Comparison of ENCODE assay signal across 22 cellular contexts in genomic region chr9:107863406-107863805, GRCh38.
"Had no signal": no experiment of that assay in that cellular context is flagged by ENCODE, and none has a peak within 500 bp of the region (broad histone marks: within the 10 kb centered on the region; RNA-seq: fewer than 3 reads in every experiment).

No MANE protein-coding gene starts in this region.

- H3K4me3 Mint-ChIP-seq: activated CD4-positive, alpha-beta memory T cell treated with anti-CD3 and anti-CD28 coated beads, Interleukin-2, amount 10 ng/mL, durations not matched to agents 7 days and 5 days; activated CD8-positive, alpha-beta memory T cell treated with anti-CD3 and anti-CD28 coated beads, Interleukin-2, amount 10 ng/mL, durations not matched to agents 7 days and 5 days; immature natural killer cell; memory B cell; naive thymus-derived CD4-positive, alpha-beta T cell; stimulated activated naive B cell treated with anti-CD40 and anti-IgM and Interleukin-4, amounts not matched to agents 10 μg/mL and 1 μg/mL and 100 μg/mL, for 72 hours had no signal

- H3K36me3 ChIP-seq: ovary, tibial artery had no signal

- H3K27me3 Mint-ChIP-seq: activated CD4-positive, alpha-beta memory T cell treated with anti-CD3 and anti-CD28 coated beads, Interleukin-2, amount 10 ng/mL, durations not matched to agents 7 days and 5 days; activated CD8-positive, alpha-beta memory T cell treated with anti-CD3 and anti-CD28 coated beads, Interleukin-2, amount 10 ng/mL, durations not matched to agents 7 days and 5 days; memory B cell; stimulated activated naive B cell treated with anti-CD40 and anti-IgM and Interleukin-4, amounts not matched to agents 10 μg/mL and 1 μg/mL and 100 μg/mL, for 72 hours had no signal

- ATAC-seq: activated CD8-positive, alpha-beta memory T cell treated with anti-CD3 and anti-CD28 coated beads, Interleukin-2, amount 10 ng/mL, durations not matched to agents 7 days and 5 days; left ventricle myocardium superior; mucosa of descending colon; naive thymus-derived CD4-positive, alpha-beta T cell; psoas muscle; right cardiac atrium; stimulated activated naive B cell treated with anti-CD40 and anti-IgM and Interleukin-4, amounts not matched to agents 10 μg/mL and 1 μg/mL and 100 μg/mL, for 72 hours had no signal

- H3K4me3 ChIP-seq: coronary artery, mucosa of descending colon, ovary, psoas muscle, tibial artery had no signal

- H3K36me3 Mint-ChIP-seq: activated CD8-positive, alpha-beta memory T cell treated with anti-CD3 and anti-CD28 coated beads, Interleukin-2, amount 10 ng/mL, durations not matched to agents 7 days and 5 days; immature natural killer cell; memory B cell; naive thymus-derived CD4-positive, alpha-beta T cell; stimulated activated naive B cell treated with anti-CD40 and anti-IgM and Interleukin-4, amounts not matched to agents 10 μg/mL and 1 μg/mL and 100 μg/mL, for 72 hours had no signal

- H3K4me1 Mint-ChIP-seq: activated CD4-positive, alpha-beta memory T cell treated with anti-CD3 and anti-CD28 coated beads, Interleukin-2, amount 10 ng/mL, durations not matched to agents 7 days and 5 days; activated CD8-positive, alpha-beta memory T cell treated with anti-CD3 and anti-CD28 coated beads, Interleukin-2, amount 10 ng/mL, durations not matched to agents 7 days and 5 days; immature natural killer cell; naive thymus-derived CD4-positive, alpha-beta T cell had no signal

- H3K4me1 ChIP-seq: psoas muscle had no signal

- H3K9me3 Mint-ChIP-seq: memory B cell; stimulated activated naive B cell treated with anti-CD40 and anti-IgM and Interleukin-4, amounts not matched to agents 10 μg/mL and 1 μg/mL and 100 μg/mL, for 72 hours had no signal

- H3K27ac Mint-ChIP-seq: activated CD4-positive, alpha-beta memory T cell treated with anti-CD3 and anti-CD28 coated beads, Interleukin-2, amount 10 ng/mL, durations not matched to agents 7 days and 5 days; activated CD8-positive, alpha-beta memory T cell treated with anti-CD3 and anti-CD28 coated beads, Interleukin-2, amount 10 ng/mL, durations not matched to agents 7 days and 5 days; immature natural killer cell; memory B cell; naive thymus-derived CD4-positive, alpha-beta T cell; stimulated activated naive B cell treated with anti-CD40 and anti-IgM and Interleukin-4, amounts not matched to agents 10 μg/mL and 1 μg/mL and 100 μg/mL, for 72 hours had no signal

- H3K9me3 ChIP-seq: mucosa of descending colon, ovary, psoas muscle, tibial artery had no signal

- DNase-seq: activated CD4-positive, alpha-beta memory T cell treated with anti-CD3 and anti-CD28 coated beads, Interleukin-2, amount 10 ng/mL, durations not matched to agents 7 days and 5 days; activated CD4-positive, alpha-beta T cell treated with anti-CD3 and anti-CD28 coated beads for 48 hours; activated CD4-positive, CD25-positive, alpha-beta regulatory T cell; activated CD8-positive, alpha-beta memory T cell treated with anti-CD3 and anti-CD28 coated beads, Interleukin-2, amount 10 ng/mL, durations not matched to agents 7 days and 5 days; activated naive CD4-positive, alpha-beta T cell treated with Interleukin-2 at 50 U/mL for 16 hours; aorta; erythroblast; immature natural killer cell; kidney glomerular epithelial cell; left ventricle myocardium superior; mucosa of descending colon; naive thymus-derived CD4-positive, alpha-beta T cell; ovary; psoas muscle; right cardiac atrium; small intestine; stimulated activated naive B cell treated with anti-CD40 and anti-IgM and Interleukin-4, amounts not matched to agents 10 μg/mL and 1 μg/mL and 100 μg/mL, for 72 hours; T-helper 1 cell; T-helper 9 cell; tibial artery had no signal

- H3K27me3 ChIP-seq: ovary, tibial artery had no signal

- H3K27ac ChIP-seq: coronary artery, ovary, psoas muscle, tibial artery had no signal
